13 cellular contexts compared by ENCODE assay signal in the genomic region with DNA sequence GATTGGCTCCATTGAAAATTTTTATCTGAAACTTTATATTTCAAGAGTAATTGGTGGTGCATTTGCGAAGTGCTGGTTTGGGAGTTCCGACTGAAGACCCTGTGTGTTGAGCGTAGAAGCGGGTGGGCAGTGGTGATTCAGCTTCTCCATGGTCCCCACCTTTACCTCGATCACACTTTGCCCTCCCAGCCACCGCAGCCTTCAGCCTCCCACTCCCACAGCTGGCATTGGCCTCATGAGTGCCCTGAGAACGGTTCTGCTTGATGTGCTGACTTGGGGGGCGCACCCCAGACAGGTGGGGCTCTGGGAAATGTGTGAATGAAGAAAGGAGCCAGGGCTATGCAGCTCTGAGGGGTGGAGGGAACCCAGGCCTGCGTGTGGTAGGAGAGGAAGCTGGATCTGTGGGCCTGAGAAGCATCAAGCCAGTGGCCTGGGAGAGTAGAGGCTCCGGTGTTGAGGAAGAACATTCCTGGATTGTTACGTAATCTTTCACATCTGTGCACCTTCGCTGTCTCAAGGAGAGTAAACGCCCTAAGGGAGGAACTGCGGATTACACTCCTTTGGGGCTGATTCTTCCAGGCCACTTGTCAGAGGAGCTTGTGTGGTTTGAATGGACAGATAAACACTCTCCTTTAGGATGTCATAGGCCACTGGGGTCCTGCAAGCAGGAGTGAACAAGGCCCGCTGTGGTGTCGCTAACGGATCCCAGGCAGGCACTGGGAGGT.
DNase-seq lines count a peak whose midpoint lies in the region; ATAC-seq, FAIRE-seq and TF ChIP-seq lines count a peak whose summit lies in the region.
"Had no signal": no experiment of that assay in that cellular context is flagged by ENCODE, and none has a peak within 500 bp of the region (broad histone marks: within the 10 kb centered on the region; RNA-seq: fewer than 3 reads in every experiment).

No MANE protein-coding gene starts in this region.

- no peak overlapping the region for H3K4me3 ChIP-seq in right atrium auricular region
- H3K4me3 ChIP-seq in heart left ventricle = no peak overlapping the region
- H3K4me3 ChIP-seq in SK-N-SH (ENCODE audit: low read depth in 2 of 2, low read length in 1 of 2) = 0 out of 4 replicates have a peak overlapping the region, but pooled peaks of 1 of the 2 experiments have one; percentile 4
- H3K4me3 ChIP-seq in Peyer's patch = no peak overlapping the region

- TF ChIP-seq POLR2A in heart left ventricle (IDR thresholded peaks at IDR 0.05) (no peak), Peyer's patch (IDR thresholded peaks at IDR 0.05) (no peak)

- no peak for FAIRE-seq in urothelium cell line (lab: Jason Lieb, UNC)

- H3K4me1 ChIP-seq in right atrium auricular region (peaks cover 0 to 39% of the 10 kb centered on the region in 2 donors), heart left ventricle (peaks cover 0 to 61% (median 22%) of the 10 kb centered on the region in 12 donors), SK-N-SH (ENCODE audit: control insufficient read depth in 1 of 2, insufficient read depth in 2 of 2, low read depth in 1 of 2, low read length in 1 of 2) (peaks cover 22 to 29% of the 10 kb centered on the region in 2 experiments), Peyer's patch (no peaks in the 10 kb centered on the region)

- 88 to 92% (median 91%) methylated on average over 17 of the region's 17 CpGs for WGBS in heart left ventricle, 4 donors
- 62% methylated on average over 16 of the region's 17 CpGs for WGBS in SK-N-SH (ENCODE audit: low lambda C conversion rate)

- no peaks in the 10 kb centered on the region for H3K27me3 ChIP-seq in right atrium auricular region
- H3K27me3 ChIP-seq in heart left ventricle = no peaks in the 10 kb centered on the region
- no peaks in the 10 kb centered on the region for H3K27me3 ChIP-seq in SK-N-SH (ENCODE audit: insufficient read depth)
- H3K27me3 ChIP-seq in Peyer's patch = no peaks in the 10 kb centered on the region

- TF ChIP-seq CTCF in right atrium auricular region (IDR thresholded peaks at IDR 0.05) = no peak
- TF ChIP-seq CTCF in heart left ventricle (IDR thresholded peaks at IDR 0.05) = no peak
- TF ChIP-seq CTCF in SK-N-SH (IDR thresholded peaks at IDR 0.05) = no peak
- no peak for TF ChIP-seq CTCF in Peyer's patch (IDR thresholded peaks at IDR 0.05)

- H2AFZ ChIP-seq in SK-N-SH (ENCODE audit: low read depth) = no peak overlapping the region

- H3K9me3 ChIP-seq in right atrium auricular region (no peaks in the 10 kb centered on the region), heart left ventricle (peaks cover 0 to 10% (median 0%) of the 10 kb centered on the region in 12 donors), SK-N-SH (no peaks in the 10 kb centered on the region; the same call in 1 of the 2 replicates), Peyer's patch (no peaks in the 10 kb centered on the region)

- H3K4me2 ChIP-seq in SK-N-SH = peak overlapping the region; percentile 62

- H3F3A ChIP-seq in SK-N-SH (replicated peaks; ENCODE audit: insufficient read depth) = peaks cover 23% of the 10 kb centered on the region

- POLR2A ChIA-PET in SK-N-SH (lab: Yijun Ruan, JAX) = no interaction called here

- H4K20me1 ChIP-seq in SK-N-SH (ENCODE audit: insufficient read depth) = no peaks in the 10 kb centered on the region

- CTCF ChIA-PET in SK-N-SH (lab: Yijun Ruan, JAX) = interaction anchor here (1.4 kb wide), 1 partner anchor 85 kb away, joined by 4 read pairs; no protein-coding TSS in a partner anchor

- no peaks in the 10 kb centered on the region; the same call in 1 of the 2 replicates for H3K79me2 ChIP-seq in SK-N-SH (ENCODE audit: insufficient read depth)

- H3K36me3 ChIP-seq in right atrium auricular region (no peaks in the 10 kb centered on the region), heart left ventricle (peaks cover 0 to 7% (median 0%) of the 10 kb centered on the region in 9 donors), SK-N-SH (replicated peaks in 1 of 2; ENCODE audit: control insufficient read depth in 1 of 2, insufficient read depth in 2 of 2, low read length in 1 of 2) (peaks cover 17 to 25% of the 10 kb centered on the region in 2 experiments), Peyer's patch (peaks cover 0 to 17% (median 0%) of the 10 kb centered on the region in 3 donors)

- H3K9me2 ChIP-seq in SK-N-SH = no peaks in the 10 kb centered on the region

- intact Hi-C loops in heart left ventricle (cut with DNase I) = loop anchor here in 1 of 10 donors (5.0 kb wide), 1 partner anchor 279 kb away; no protein-coding TSS in a partner anchor

- H3K9ac ChIP-seq in SK-N-SH = peak overlapping the region; percentile 15; the same call in 1 of the 2 replicates

- H3K27ac ChIP-seq in right atrium auricular region = peak overlapping the region; percentile 52 to 79
- H3K27ac ChIP-seq in heart left ventricle = peak overlapping the region in 6 of 12 donors; percentile 9 to 73 (median 36)
- peak overlapping the region; percentile 91 to 93 for H3K27ac ChIP-seq in SK-N-SH (ENCODE audit: low read depth in 2 of 2, low read length in 1 of 2)
- no peak overlapping the region for H3K27ac ChIP-seq in Peyer's patch

- DNase-seq in right atrium auricular region (ENCODE audit: low spot score) (peak; percentile 51), heart left ventricle (no peak), SK-N-SH (no peak), glomerular visceral epithelial cell (ENCODE audit: extremely low spot score) (peak; percentile 32), urothelium cell line (ENCODE audit: low spot score) (peak; percentile 86), OCI-M2 (lab: John Stamatoyannopoulos, UW; ENCODE audit: unreplicated experiment) (no peak), Peyer's patch (no peak)
- DNase-seq: activated naive CD4-positive, alpha-beta T cell treated with anti-CD3 and anti-CD28 coated beads, Interleukin-2, amount 10 ng/mL, durations not matched to agents 7 days and 5 days; DND-41; NCI-H1436 treated with DMSO at 0.1 percent for 48 hours; NK-92 treated with Interleukin-12 subunit alpha and Interleukin-12 subunit beta, amount 100 ng/mL, for 24 hours; T-helper 17 cell had no signal

- no peak for TF ChIP-seq RAD21 in SK-N-SH (IDR thresholded peaks at IDR 0.05; ENCODE audit: low read length)

- TF ChIP-seq EP300 in SK-N-SH (IDR thresholded peaks at IDR 0.05; ENCODE audit: borderline replicate concordance in 1 of 2, low read depth in 1 of 2, low read length in 1 of 2) = no peak

- no peak for ATAC-seq in heart left ventricle
- ATAC-seq in GM21447 (IDR thresholded peaks at IDR 0.05; ENCODE audit: unreplicated experiment) = no peak
- ATAC-seq: T-helper 17 cell had no signal

TF ChIP-seq in SK-N-SH, 30 proteins besides CTCF, POLR2A, EP300 and RAD21:
- peak; percentile 38; the same call in 1 of the 2 replicates for TF ChIP-seq TCF12 (IDR thresholded peaks at IDR 0.05)
- TF ChIP-seq GATA2 (CRISPR knock-in tag; IDR thresholded peaks at IDR 0.05) = no peak
TF ChIP-seq in SK-N-SH: peak in this region for 1.

Comparison
In these comparisons a context has a peak if more than half of its experiments do, and no peak if none do; other contexts are left out.
1. DNase-seq: peak in right atrium auricular region (single experiment), glomerular visceral epithelial cell (single experiment) and urothelium cell line (single experiment); none in heart left ventricle (0 of 5), SK-N-SH (single experiment), OCI-M2 (single experiment) and Peyer's patch (0 of 3).
2. H3K27ac ChIP-seq: peak in right atrium auricular region (2 of 2) and SK-N-SH (2 of 2); none in Peyer's patch (0 of 4).